Comparison of ENCODE assay signal across 1 cellular context in genomic region chr14:74085047-74085637, GRCh38.
A peak's percentile ranks its signal among the peaks of the same experiment; 100 is the strongest.
TF ChIP-seq lines count a peak whose summit lies in the region.

No MANE protein-coding gene starts in this region.

TF ChIP-seq in K562, 482 proteins besides CTCF, POLR2A, EP300 and RAD21 (continued from another document):
- TF ChIP-seq GABPB1 (CRISPR knock-in tag; IDR thresholded peaks at IDR 0.05) (peak; percentile 52; the same call in 1 of the 2 replicates), TAF1 (IDR thresholded peaks at IDR 0.05; ENCODE audit: control insufficient read depth, extremely low read depth, insufficient read depth, low read length, severe bottlenecking) (peak; percentile 7), SMC3 (conservative IDR thresholded peaks at IDR 0.05; ENCODE audit: insufficient read depth, low read depth, low read length) (no peak), ID3 (CRISPR knock-in tag; IDR thresholded peaks at IDR 0.05) (no peak), ID3 (tag; IDR thresholded peaks at IDR 0.05) (peak; percentile 52; the same call in 1 of the 2 replicates), EP400 (IDR thresholded peaks at IDR 0.05) (0 out of 2 replicates have a peak, but pooled peaks have one; percentile 33), NKRF (IDR thresholded peaks at IDR 0.05; ENCODE audit: borderline replicate concordance) (peak; percentile 96), ZNF449 (CRISPR knock-in tag; IDR thresholded peaks at IDR 0.05) (no peak), DIDO1 (tag; IDR thresholded peaks at IDR 0.05; ENCODE audit: low read depth) (peak; percentile 43; the same call in 1 of the 2 replicates), ZNF280A (IDR thresholded peaks at IDR 0.05; ENCODE audit: low read depth, partially characterized antibody) (no peak), TAF7 (tag; IDR thresholded peaks at IDR 0.05) (peak; percentile 61; the same call in 1 of the 2 replicates), ZSCAN29 (IDR thresholded peaks at IDR 0.05) (no peak), E4F1 (CRISPR knock-in tag; IDR thresholded peaks at IDR 0.05; ENCODE audit: borderline replicate concordance) (no peak), PHF20 (IDR thresholded peaks at IDR 0.05; ENCODE audit: partially characterized antibody) (peak; percentile 97), SAP30 (IDR thresholded peaks at IDR 0.05; ENCODE audit: borderline replicate concordance, insufficient read depth, low read depth, low read length, poor library complexity, severe bottlenecking) (peak; percentile 89), ZNF224 (CRISPR knock-in tag; IDR thresholded peaks at IDR 0.05) (no peak), KAT7 (CRISPR knock-in tag; IDR thresholded peaks at IDR 0.05; ENCODE audit: borderline replicate concordance) (peak; percentile 50; the same call in 1 of the 2 replicates), SMAD2 (IDR thresholded peaks at IDR 0.05; ENCODE audit: low read depth, low read length) (no peak), POLR2B (IDR thresholded peaks at IDR 0.05; ENCODE audit: low read depth, partially characterized antibody) (peak; percentile 49), ARID4B (CRISPR knock-in tag; IDR thresholded peaks at IDR 0.05) (peak; percentile 44; the same call in 1 of the 2 replicates), HDAC2 (IDR thresholded peaks at IDR 0.05) (0 out of 2 replicates have a peak, but pooled peaks have one; percentile 80), BDP1 (IDR thresholded peaks at IDR 0.05; ENCODE audit: insufficient read depth, insufficient read length) (no peak), HDAC1 (IDR thresholded peaks at IDR 0.05) (peak in 1 of 2 experiments; percentile 96; a peak in 1 of 4 replicates)
TF ChIP-seq in K562: peak in this region for 26.
